ENCODE assay signal across 16 cellular contexts in the genomic region with DNA sequence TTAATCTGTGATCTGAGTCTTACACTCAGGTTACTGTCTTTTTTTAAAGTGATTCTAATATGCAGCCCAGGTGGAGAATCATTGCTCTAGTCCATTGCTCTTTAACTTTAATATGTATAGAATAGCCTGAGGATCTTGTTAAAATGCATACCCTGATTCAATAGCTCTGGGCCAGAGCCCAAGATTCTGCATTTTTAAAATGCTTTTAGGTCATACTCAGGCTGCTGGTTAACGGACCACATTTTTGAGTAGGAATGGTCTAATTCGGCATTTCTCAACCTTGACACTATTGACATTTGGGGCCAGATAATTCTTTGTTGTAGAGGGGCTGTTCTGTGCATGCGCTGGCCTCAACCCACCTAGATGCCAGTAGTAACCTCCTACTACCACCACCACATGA. TPM values are rescaled to one million over a fixed set of nuclear protein-coding genes. Genes with fewer than 3 reads are reported as not detected.
DNase-seq lines count a peak whose midpoint lies in the region; ATAC-seq, FAIRE-seq and TF ChIP-seq lines count a peak whose summit lies in the region.
"Had no signal": no experiment of that assay in that cellular context is flagged by ENCODE, and none has a peak within 500 bp of the region (broad histone marks: within the 10 kb centered on the region; RNA-seq: fewer than 3 reads in every experiment).

No MANE protein-coding gene starts in this region.

- CTCF ChIA-PET in OCI-LY7 (lab: Charles Lee; ENCODE audit: unreplicated experiment), result no interaction called here

- H3K36me3 ChIP-seq in OCI-LY7 (ENCODE audit: insufficient read depth, low read length), result no peaks in the 10 kb centered on the region

- no peaks in the 10 kb centered on the region for H3K9me2 ChIP-seq in OCI-LY7 (ENCODE audit: insufficient read depth, low read length)

- POLR2A ChIA-PET in OCI-LY7 (lab: Charles Lee), result interaction anchor here (0.5 to 0.7 kb wide), 2 partner anchors 80 to 947 kb away, joined by 3 read pairs; no protein-coding TSS in a partner anchor

- H3K27me3 Mint-ChIP-seq in HFFc6 (ENCODE audit: insufficient read depth), result no peaks in the 10 kb centered on the region
- H3K27me3 Mint-ChIP-seq in stimulated activated memory B cell treated with anti-CD40 and anti-IgM and Interleukin-4, amounts not matched to agents 10 μg/mL and 1 μg/mL and 100 μg/mL, for 72 hours, result peaks cover 44% of the 10 kb centered on the region

- H3K4me3 Mint-ChIP-seq in HFFc6, result peak overlapping the region; percentile 34
- H3K4me3 Mint-ChIP-seq in stimulated activated memory B cell treated with anti-CD40 and anti-IgM and Interleukin-4, amounts not matched to agents 10 μg/mL and 1 μg/mL and 100 μg/mL, for 72 hours, result no peak overlapping the region
- H3K4me3 Mint-ChIP-seq: CD4-positive, alpha-beta T cell had no signal

- peaks cover 91% of the 10 kb centered on the region for H3K4me1 Mint-ChIP-seq in HFFc6 (ENCODE audit: low read depth)
- H3K4me1 Mint-ChIP-seq in stimulated activated memory B cell treated with anti-CD40 and anti-IgM and Interleukin-4, amounts not matched to agents 10 μg/mL and 1 μg/mL and 100 μg/mL, for 72 hours, result no peaks in the 10 kb centered on the region

- H2AFZ ChIP-seq in OCI-LY7 (ENCODE audit: low read length), result no peak overlapping the region

- H3K36me3 Mint-ChIP-seq in HFFc6 (ENCODE audit: low read depth), result peaks cover 14% of the 10 kb centered on the region
- no peaks in the 10 kb centered on the region for H3K36me3 Mint-ChIP-seq in stimulated activated memory B cell treated with anti-CD40 and anti-IgM and Interleukin-4, amounts not matched to agents 10 μg/mL and 1 μg/mL and 100 μg/mL, for 72 hours

- H3K27ac ChIP-seq in OCI-LY7 (ENCODE audit: low read depth, low read length, poor library complexity, severe bottlenecking), result no peak overlapping the region

- H3K4me3 ChIP-seq in OCI-LY7 (ENCODE audit: low read depth, low read length, poor library complexity, severe bottlenecking), result no peak overlapping the region

- intact Hi-C loops in OCI-LY7 (cut with micrococcal nuclease; ENCODE audit: unreplicated experiment), result no loop called here

- H3K9me3 ChIP-seq in OCI-LY7 (ENCODE audit: low read length), result no peaks in the 10 kb centered on the region

- peak overlapping the region; percentile 86 for H3K27ac Mint-ChIP-seq in HFFc6
- H3K27ac Mint-ChIP-seq in stimulated activated memory B cell treated with anti-CD40 and anti-IgM and Interleukin-4, amounts not matched to agents 10 μg/mL and 1 μg/mL and 100 μg/mL, for 72 hours, result no peak overlapping the region
- H3K27ac Mint-ChIP-seq: CD4-positive, alpha-beta T cell had no signal

- H4K20me1 ChIP-seq in OCI-LY7 (ENCODE audit: insufficient read depth, low read length), result no peaks in the 10 kb centered on the region

- DNase-seq in HFFc6, result peak; percentile 62
- DNase-seq in amniotic epithelial cell (ENCODE audit: low read depth), result peak; percentile 28
- peak; percentile 71 for DNase-seq in fibroblast of peridontal ligament (ENCODE audit: extremely low read depth)
- DNase-seq in urothelium cell line (ENCODE audit: low spot score), result no peak
- no peak for DNase-seq in OCI-LY7 (ENCODE audit: low spot score)
- no peak for DNase-seq in occipital lobe (lab: John Stamatoyannopoulos, UW)
- DNase-seq: activated CD4-positive, CD25-positive, alpha-beta regulatory T cell; CD4-positive, alpha-beta T cell; cerebellar nuclear complex; DMS79; NCI-H2029; posterior cingulate gyrus; SHP77 treated with DMSO at 0.1 percent for 48 hours; T-helper 2 cell had no signal

- no peak for ATAC-seq in stimulated activated memory B cell treated with anti-CD40 and anti-IgM and Interleukin-4, amounts not matched to agents 10 μg/mL and 1 μg/mL and 100 μg/mL, for 72 hours
- ATAC-seq: HepG2 had no signal

- no TSS peak for BruUV-seq in OCI-LY7 (replicated peaks; lab: Mats Ljungman, UMichigan)

- H3K4me2 ChIP-seq in OCI-LY7 (ENCODE audit: low read length), result no peak overlapping the region

- H3K9me3 Mint-ChIP-seq in HFFc6, result peaks cover 8% of the 10 kb centered on the region
- no peaks in the 10 kb centered on the region for H3K9me3 Mint-ChIP-seq in stimulated activated memory B cell treated with anti-CD40 and anti-IgM and Interleukin-4, amounts not matched to agents 10 μg/mL and 1 μg/mL and 100 μg/mL, for 72 hours
- H3K9me3 Mint-ChIP-seq: CD4-positive, alpha-beta T cell had no signal

- peak; percentile 79 for FAIRE-seq in urothelium cell line (lab: Jason Lieb, UNC)
- FAIRE-seq: HepG2 had no signal

- no peaks in the 10 kb centered on the region for H3K79me2 ChIP-seq in OCI-LY7 (ENCODE audit: insufficient read depth, low read depth, low read length)

- TF ChIP-seq CTCF in HFFc6 (IDR thresholded peaks at IDR 0.05) (no peak), OCI-LY7 (conservative IDR thresholded peaks at IDR 0.05; ENCODE audit: low read length) (no peak)

- H3K4me1 ChIP-seq in OCI-LY7 (ENCODE audit: insufficient read depth, low read length, poor library complexity, severe bottlenecking), result no peaks in the 10 kb centered on the region

RNA-seq across cellular contexts. Expression of gene FSTL1, which starts 20.9 kb away (rescaled TPM):
- 1,000 to 10,000 TPM; 1,595 to 1,958 (median 1,726) TPM for total RNA-seq in HFFc6 (2021; fragmentation: NEBNext Ultra II Directional; extraction: Animal tissue kit (Norgen Biotek cat#: 25700))
- total RNA-seq in OCI-LY7 (2014; rRNA removed; shearing (Covaris generic)), result 0.03 and 0.09 TPM in 2 replicates
- total RNA-seq in OCI-LY7 (2022) (0.74 and 0.79 TPM in 2 replicates), occipital lobe (63.8 TPM)

Comparison
In these comparisons a context has a peak if more than half of its experiments do, and no peak if none do; other contexts are left out.
1. DNase-seq: peak in HFFc6 (single experiment), amniotic epithelial cell (single experiment) and fibroblast of peridontal ligament (single experiment); none in urothelium cell line (single experiment), OCI-LY7 (single experiment) and occipital lobe (single experiment).
2. RNA of gene FSTL1, which starts 20.9 kb away (total RNA-seq): 1,595 to 1,958 TPM in HFFc6 and 63.8 TPM in occipital lobe (single experiment); 0.03 to 0.79 TPM in OCI-LY7; every median in the first group is over 10 times any median in the second.